1 cellular context compared by ENCODE assay signal in genomic region chr17:7844292-7845154, GRCh38.
TF ChIP-seq lines count a peak whose summit lies in the region.

No MANE protein-coding gene starts in this region.

TF ChIP-seq in HEK293, 187 proteins besides CTCF, POLR2A, EP300 and RAD21 (continued from another document and continues in another):
- TF ChIP-seq GLIS2 (tag by site-specific recombination; IDR thresholded peaks at IDR 0.05) (peak; percentile 94), ZNF629 (tag by site-specific recombination; IDR thresholded peaks at IDR 0.05) (peak; percentile 90), ZNF830 (tag by site-specific recombination; IDR thresholded peaks at IDR 0.05; ENCODE audit: low read depth) (no peak), ZNF843 (tag by site-specific recombination; IDR thresholded peaks at IDR 0.05) (0 out of 2 replicates have a peak, but pooled peaks have one; percentile 31), ZNF19 (tag by site-specific recombination; IDR thresholded peaks at IDR 0.05; ENCODE audit: low read depth) (no peak), ZBTB8A (tag by site-specific recombination; IDR thresholded peaks at IDR 0.05) (peak; percentile 43; the same call in 1 of the 2 replicates), GLI2 (tag by site-specific recombination; IDR thresholded peaks at IDR 0.05; ENCODE audit: borderline replicate concordance, low read depth) (no peak), GLI4 (tag by site-specific recombination; IDR thresholded peaks at IDR 0.05) (no peak), ZBTB48 (tag by site-specific recombination; IDR thresholded peaks at IDR 0.05) (0 out of 2 replicates have a peak, but pooled peaks have one; percentile 23), ZNF610 (tag by site-specific recombination; IDR thresholded peaks at IDR 0.05; ENCODE audit: borderline replicate concordance) (0 out of 2 replicates have a peak, but pooled peaks have one; percentile 23), ZNF112 (tag by site-specific recombination; IDR thresholded peaks at IDR 0.05) (no peak), ZNF174 (tag by site-specific recombination; IDR thresholded peaks at IDR 0.05) (no peak), ZNF518A (tag by site-specific recombination; conservative IDR thresholded peaks at IDR 0.05; ENCODE audit: low read depth) (no peak), KLF1 (tag by site-specific recombination; IDR thresholded peaks at IDR 0.05) (no peak), ZNF776 (tag by site-specific recombination; IDR thresholded peaks at IDR 0.05; ENCODE audit: borderline replicate concordance) (no peak), HOXA7 (CRISPR knock-in tag; IDR thresholded peaks at IDR 0.05; ENCODE audit: borderline replicate concordance) (no peak), ZFP69B (tag by site-specific recombination; IDR thresholded peaks at IDR 0.05) (no peak), ZBTB6 (tag by site-specific recombination; IDR thresholded peaks at IDR 0.05) (peak; percentile 71), PATZ1 (tag by site-specific recombination; IDR thresholded peaks at IDR 0.05) (peak; percentile 80), ZNF354C (tag by site-specific recombination; IDR thresholded peaks at IDR 0.05; ENCODE audit: borderline replicate concordance, low read depth) (no peak), ZNF473 (tag by site-specific recombination; IDR thresholded peaks at IDR 0.05) (no peak), INSM2 (tag by site-specific recombination; IDR thresholded peaks at IDR 0.05) (no peak), BCL11B (tag by site-specific recombination; IDR thresholded peaks at IDR 0.05; ENCODE audit: low read depth) (peak; percentile 95), TCF7L2 (IDR thresholded peaks at IDR 0.05; ENCODE audit: borderline replicate concordance, low read depth, low read length) (no peak), ZNF157 (tag by site-specific recombination; IDR thresholded peaks at IDR 0.05) (peak; percentile 34; the same call in 1 of the 2 replicates), ZNF654 (tag by site-specific recombination; IDR thresholded peaks at IDR 0.05; ENCODE audit: low read depth) (no peak), SP2 (tag by site-specific recombination; IDR thresholded peaks at IDR 0.05) (peak; percentile 93), ZNF529 (tag by site-specific recombination; IDR thresholded peaks at IDR 0.05; ENCODE audit: insufficient replicate concordance) (no peak), ZNF423 (tag by site-specific recombination; IDR thresholded peaks at IDR 0.05) (peak; percentile 15; the same call in 1 of the 2 replicates), ZNF121 (tag by site-specific recombination; IDR thresholded peaks at IDR 0.05) (no peak), SP3 (tag by site-specific recombination; IDR thresholded peaks at IDR 0.05) (peak; percentile 23), ZNF132 (tag by site-specific recombination; IDR thresholded peaks at IDR 0.05; ENCODE audit: borderline replicate concordance) (no peak), ZNF501 (tag by site-specific recombination; IDR thresholded peaks at IDR 0.05) (no peak; the same call in 1 of the 2 replicates), ZSCAN18 (tag by site-specific recombination; IDR thresholded peaks at IDR 0.05) (no peak), SALL2 (tag by site-specific recombination; IDR thresholded peaks at IDR 0.05; ENCODE audit: borderline replicate concordance) (no peak), ZNF561 (tag by site-specific recombination; IDR thresholded peaks at IDR 0.05; ENCODE audit: borderline replicate concordance) (0 out of 2 replicates have a peak, but pooled peaks have one; percentile 24), ZNF16 (tag by site-specific recombination; IDR thresholded peaks at IDR 0.05; ENCODE audit: low read depth) (no peak), ZNF660 (tag by site-specific recombination; IDR thresholded peaks at IDR 0.05) (no peak), ZNF76 (tag by site-specific recombination; IDR thresholded peaks at IDR 0.05; ENCODE audit: borderline replicate concordance, low read depth) (peak; percentile 12; the same call in 1 of the 2 replicates), ZBTB11 (tag by site-specific recombination; conservative IDR thresholded peaks at IDR 0.05; ENCODE audit: low read depth) (peak; percentile 37; the same call in 1 of the 2 replicates), ZBTB17 (tag by site-specific recombination; IDR thresholded peaks at IDR 0.05) (peak; percentile 99), YY2 (tag by site-specific recombination; IDR thresholded peaks at IDR 0.05) (no peak), ZNF214 (tag by site-specific recombination; IDR thresholded peaks at IDR 0.05; ENCODE audit: borderline replicate concordance) (no peak), ZNF398 (tag by site-specific recombination; IDR thresholded peaks at IDR 0.05) (no peak), AEBP2 (tag by site-specific recombination; IDR thresholded peaks at IDR 0.05; ENCODE audit: borderline replicate concordance) (no peak), ZNF366 (tag by site-specific recombination; conservative IDR thresholded peaks at IDR 0.05) (no peak)
